Comparison of ENCODE assay signal across 8 cellular contexts in genomic region chr1:120357046-120357445, GRCh38. TPM values are rescaled to one million over a fixed set of nuclear protein-coding genes. Genes with fewer than 3 reads are reported as not detected.
A peak's percentile ranks its signal among the peaks of the same experiment; 100 is the strongest.
DNase-seq lines count a peak whose midpoint lies in the region; ATAC-seq and TF ChIP-seq lines count a peak whose summit lies in the region.
"Not testable (repeated sequence)": the region's sequence is repeated elsewhere in the genome, so short reads cannot be mapped to it uniquely, and the experiment has no call there.

No MANE protein-coding gene starts in this region.

- TF ChIP-seq POLR2A in Peyer's patch (IDR thresholded peaks at IDR 0.05), result not testable (repeated sequence)

- H3K27ac Mint-ChIP-seq in activated T-helper 2 cell treated with anti-CD3 and anti-CD28 coated beads, Interferon-gamma antibody, Interleukin-2, Interleukin-4, amounts not matched to agents 10 μg/mL and 5 μg/mL and 100 μg/mL, durations not matched to agents 14 hours and 24 hours and 36 hours, result not testable (repeated sequence)

- H3K4me1 ChIP-seq in Peyer's patch, colonic mucosa, lower lobe of right lung: not testable (repeated sequence)

- intact Hi-C loops in activated T-helper 2 cell treated with anti-CD3 and anti-CD28 coated beads, Interferon-gamma antibody, Interleukin-2, Interleukin-4, amounts not matched to agents 10 μg/mL and 5 μg/mL and 100 μg/mL, durations not matched to agents 14 hours and 24 hours and 36 hours (cut with micrococcal nuclease); colonic mucosa (cut with DNase I); lower lobe of right lung (cut with DNase I): not testable (repeated sequence)

- not testable (repeated sequence) for H3K9me3 ChIP-seq in Peyer's patch, colonic mucosa, lower lobe of right lung

- H3K9ac ChIP-seq in colonic mucosa (ENCODE audit: low read depth in 2 of 2, low read length in 2 of 2), result not testable (repeated sequence)

- H3K4me1 Mint-ChIP-seq in activated T-helper 2 cell treated with anti-CD3 and anti-CD28 coated beads, Interferon-gamma antibody, Interleukin-2, Interleukin-4, amounts not matched to agents 10 μg/mL and 5 μg/mL and 100 μg/mL, durations not matched to agents 14 hours and 24 hours and 36 hours (ENCODE audit: low read depth), result not testable (repeated sequence)

- not testable (repeated sequence) for H3K27me3 ChIP-seq in Peyer's patch; colonic mucosa; lower lobe of right lung (ENCODE audit: low read depth)

- not testable (repeated sequence) for H3K9me3 Mint-ChIP-seq in activated T-helper 2 cell treated with anti-CD3 and anti-CD28 coated beads, Interferon-gamma antibody, Interleukin-2, Interleukin-4, amounts not matched to agents 10 μg/mL and 5 μg/mL and 100 μg/mL, durations not matched to agents 14 hours and 24 hours and 36 hours

- not testable (repeated sequence) for ATAC-seq in lower lobe of right lung

- H3K27ac ChIP-seq in Peyer's patch, colonic mucosa, lower lobe of right lung: not testable (repeated sequence)

- peak overlapping the region; percentile 21 for H3K4me3 Mint-ChIP-seq in activated T-helper 2 cell treated with anti-CD3 and anti-CD28 coated beads, Interferon-gamma antibody, Interleukin-2, Interleukin-4, amounts not matched to agents 10 μg/mL and 5 μg/mL and 100 μg/mL, durations not matched to agents 14 hours and 24 hours and 36 hours (ENCODE audit: low read depth)

- H3K36me3 Mint-ChIP-seq in activated T-helper 2 cell treated with anti-CD3 and anti-CD28 coated beads, Interferon-gamma antibody, Interleukin-2, Interleukin-4, amounts not matched to agents 10 μg/mL and 5 μg/mL and 100 μg/mL, durations not matched to agents 14 hours and 24 hours and 36 hours (ENCODE audit: low read depth), result not testable (repeated sequence)

- H3K27me3 Mint-ChIP-seq in activated T-helper 2 cell treated with anti-CD3 and anti-CD28 coated beads, Interferon-gamma antibody, Interleukin-2, Interleukin-4, amounts not matched to agents 10 μg/mL and 5 μg/mL and 100 μg/mL, durations not matched to agents 14 hours and 24 hours and 36 hours (ENCODE audit: low read depth), result not testable (repeated sequence)

- TF ChIP-seq CTCF in Peyer's patch (IDR thresholded peaks at IDR 0.05); colonic mucosa (IDR thresholded peaks at IDR 0.05); lower lobe of right lung (IDR thresholded peaks at IDR 0.05): not testable (repeated sequence)

- H3K36me3 ChIP-seq in Peyer's patch, colonic mucosa, lower lobe of right lung: not testable (repeated sequence)

- H3K4me3 ChIP-seq in Peyer's patch, colonic mucosa, lower lobe of right lung: not testable (repeated sequence)

- peak; percentile 58 for DNase-seq in Daoy (ENCODE audit: low read depth)
- peak; percentile 40 to 80 (median 69) for DNase-seq in Peyer's patch
- DNase-seq in activated CD4-positive, alpha-beta T cell treated with anti-CD3 and anti-CD28 coated beads, Interleukin-2, amount 50 U/mL, for 1 hour, result peak; percentile 54
- peak; percentile 64 for DNase-seq in activated T-helper 2 cell treated with anti-CD3 and anti-CD28 coated beads, Interferon-gamma antibody, Interleukin-2, Interleukin-4, amounts not matched to agents 10 μg/mL and 5 μg/mL and 100 μg/mL, durations not matched to agents 14 hours and 24 hours and 36 hours (ENCODE audit: low spot score)
- peak; percentile 18 for DNase-seq in colonic mucosa
- DNase-seq in lower lobe of right lung, result peak; percentile 54
- DNase-seq in stimulated activated CD4-positive, alpha-beta T cell treated with anti-CD3 and anti-CD28 coated beads, Interleukin-15, amount 100 ng/mL, for 48 hours (ENCODE audit: low read depth in 2 of 2), result peak; percentile 35 to 36
- peak; percentile 14 for DNase-seq in stromal cell of bone marrow (ENCODE audit: low read depth)

RNA-seq across cellular contexts. Expression of gene NBPF8, which starts 57.8 kb away (rescaled TPM):
- total RNA-seq in Daoy (2014; rRNA removed; shearing (Covaris generic)), result 7.1 and 8.7 TPM in 2 replicates
- total RNA-seq in Peyer's patch (10 to 100 TPM in 2 of 4 donors, 1 to 10 TPM in 2; 3.5 to 48.7 (median 9.1) TPM), colonic mucosa (1 to 10 TPM; 3.0 to 3.3 TPM), lower lobe of right lung (7.7 TPM)
- total RNA-seq in activated T-helper 2 cell treated with anti-CD3 and anti-CD28 coated beads, Interferon-gamma antibody, Interleukin-2, Interleukin-4, amounts not matched to agents 10 μg/mL and 5 μg/mL and 100 μg/mL, durations not matched to agents 14 hours and 24 hours and 36 hours, result 14.3 and 15.3 TPM in 2 replicates

Comparison
In these comparisons a context has a peak if more than half of its experiments do, and no peak if none do; other contexts are left out.
1. DNase-seq: peak in every context shown above with its lines; median percentile 69 in Peyer's patch; 64 in activated T-helper 2 cell treated with anti-CD3 and anti-CD28 coated beads, Interferon-gamma antibody, Interleukin-2, Interleukin-4, amounts not matched to agents 10 μg/mL and 5 μg/mL and 100 μg/mL, durations not matched to agents 14 hours and 24 hours and 36 hours; 58 in Daoy; 54 in activated CD4-positive, alpha-beta T cell treated with anti-CD3 and anti-CD28 coated beads, Interleukin-2, amount 50 U/mL, for 1 hour; 54 in lower lobe of right lung; 36 in stimulated activated CD4-positive, alpha-beta T cell treated with anti-CD3 and anti-CD28 coated beads, Interleukin-15, amount 100 ng/mL, for 48 hours; 18 in colonic mucosa; 14 in stromal cell of bone marrow.